1 cellular context compared by ENCODE assay signal in the genomic region with DNA sequence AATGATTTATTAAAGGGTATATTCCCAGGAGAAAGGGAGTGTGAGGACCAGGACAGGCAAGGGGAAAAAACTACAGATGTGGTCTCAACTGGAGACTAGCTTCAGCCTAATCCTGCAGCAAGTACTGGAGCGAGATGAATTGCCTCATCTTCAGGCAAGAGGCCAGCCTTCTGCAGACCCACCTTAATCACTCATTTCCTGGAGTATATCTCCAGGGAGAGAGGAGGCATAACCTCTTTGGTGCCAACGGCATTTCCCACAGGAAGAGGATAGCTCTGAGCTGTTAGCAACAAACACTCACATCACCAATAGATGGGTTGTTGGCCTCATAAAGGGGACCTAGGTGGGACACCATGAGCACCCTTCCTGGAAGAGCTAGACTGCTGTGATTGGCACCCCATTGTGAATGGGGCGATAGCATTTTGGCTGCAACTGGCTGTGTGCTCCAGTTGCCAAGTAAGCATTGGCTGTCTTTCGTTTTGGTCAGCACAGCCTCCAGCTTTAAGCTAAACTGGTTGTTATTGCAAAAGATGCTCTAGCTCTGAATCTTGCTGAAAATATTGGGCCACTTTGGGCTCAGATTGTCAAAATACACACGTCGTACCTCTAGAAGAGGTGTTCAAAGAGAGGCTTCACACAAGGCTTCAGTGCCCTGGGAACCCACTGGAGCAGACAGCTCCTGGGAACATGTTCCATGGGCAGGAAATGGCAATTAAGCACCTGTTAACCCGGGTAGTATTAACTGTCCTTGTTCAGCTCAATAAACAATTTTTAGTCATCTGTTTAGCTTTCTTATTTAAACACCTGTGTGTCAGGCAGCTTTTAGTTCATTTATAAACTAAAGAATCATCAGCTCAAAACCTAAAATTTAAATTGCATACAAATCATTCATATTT.
TF ChIP-seq lines count a peak whose summit lies in the region.

No MANE protein-coding gene starts in this region.

TF ChIP-seq in endothelial cell of umbilical vein, 7 proteins besides CTCF, POLR2A, EP300 and RAD21 (continued from another document):
- TF ChIP-seq POLR2AphosphoS5 (IDR thresholded peaks at IDR 0.05; ENCODE audit: insufficient read depth, low read depth, low read length) (no peak), FOS (IDR thresholded peaks at IDR 0.05; ENCODE audit: borderline replicate concordance, insufficient read depth, low read length) (no peak)
TF ChIP-seq in endothelial cell of umbilical vein: peak in this region for 0.
